ENCODE assay signal across 27 cellular contexts in the genomic region with DNA sequence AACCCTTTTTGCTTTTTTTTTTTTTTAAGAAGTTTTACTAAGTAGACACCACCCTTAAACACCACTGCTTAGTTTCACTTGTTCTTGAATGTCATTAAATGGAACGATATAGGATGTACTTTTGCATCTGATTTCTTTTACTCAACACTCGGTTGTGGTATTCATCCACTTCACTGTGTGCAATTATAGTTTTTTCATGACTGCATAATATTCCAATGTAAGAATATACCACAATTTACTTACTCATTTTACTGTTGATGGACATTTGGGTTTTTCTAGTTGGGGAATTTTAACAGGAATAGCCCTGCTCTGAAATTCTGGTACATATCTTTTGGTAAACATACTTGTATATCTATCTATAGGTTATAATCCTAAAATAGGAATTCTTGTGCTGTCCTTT.
"Had no signal": no experiment of that assay in that cellular context is flagged by ENCODE, and none has a peak within 500 bp of the region (broad histone marks: within the 10 kb centered on the region; RNA-seq: fewer than 3 reads in every experiment).

No MANE protein-coding gene starts in this region.

- ATAC-seq: stimulated activated effector memory CD8-positive, alpha-beta T cell treated with anti-CD3 and anti-CD28 coated beads, Interleukin-12 subunit alpha, Interleukin-12 subunit beta, amount 100 ng/mL, for 72 hours; stimulated activated memory B cell treated with anti-CD40 and anti-IgM and Interleukin-4, amounts not matched to agents 10 μg/mL and 1 μg/mL and 100 μg/mL, for 72 hours; stimulated activated naive B cell treated with anti-CD40 and anti-IgM and Interleukin-4, amounts not matched to agents 10 μg/mL and 1 μg/mL and 100 μg/mL, for 72 hours; stimulated activated naive CD8-positive, alpha-beta T cell treated with anti-CD3 and anti-CD28 coated beads, Interleukin-15, amount 100 ng/mL, for 72 hours; stimulated activated naive CD8-positive, alpha-beta T cell treated with anti-CD3 and anti-CD28 coated beads, Interleukin-15, Interleukin-2, amounts not matched to agents 100 U/mL and 50 U/mL, for 24 hours; upper lobe of right lung had no signal

- H3K27me3 ChIP-seq: stomach, suprapubic skin, testis, thyroid gland, tibial artery, tibial nerve, transverse colon, upper lobe of left lung, upper lobe of right lung, uterus, vagina had no signal

- H3K4me3 ChIP-seq: stomach, suprapubic skin, testis, thoracic aorta, thyroid gland, tibial artery, tibial nerve, transverse colon, upper lobe of left lung, upper lobe of right lung, uterus, vagina had no signal

- H3K36me3 ChIP-seq: suprapubic skin, thoracic aorta, thyroid gland, upper lobe of right lung, uterus, vagina had no signal

- DNase-seq: stimulated activated CD4-positive, alpha-beta T cell treated with anti-CD3 and anti-CD28 coated beads, Interleukin-2, amount 100 ng/mL, for 48 hours; stimulated activated CD4-positive, alpha-beta T cell treated with anti-CD3 and anti-CD28 coated beads, Interleukin-4, amount 100 ng/mL, for 1 hour; stimulated activated CD4-positive, alpha-beta T cell treated with anti-CD3 and anti-CD28 coated beads, Interleukin-4, amount 100 ng/mL, for 24 hours; stimulated activated CD4-positive, alpha-beta T cell treated with anti-CD3 and anti-CD28 coated beads, Interleukin-4, amount 100 ng/mL, for 4 hours; stimulated activated CD8-positive, alpha-beta memory T cell treated with anti-CD3 and anti-CD28 coated beads, Interleukin-4, amount 100 ng/mL, for 48 hours; stimulated activated naive B cell treated with anti-CD40 and anti-IgM and Interleukin-4, amounts not matched to agents 10 μg/mL and 1 μg/mL and 100 μg/mL, for 72 hours; stimulated activated naive CD4-positive, alpha-beta T cell; stimulated activated naive CD4-positive, alpha-beta T cell treated with Interleukin-2 at 50 U/mL for 16 hours; stimulated activated naive CD8-positive, alpha-beta T cell treated with anti-CD3 and anti-CD28 coated beads, Interleukin-15, amount 100 ng/mL, for 72 hours; stimulated activated naive CD8-positive, alpha-beta T cell treated with anti-CD3 and anti-CD28 coated beads, Interleukin-15, Interleukin-2, amounts not matched to agents 100 U/mL and 50 U/mL, for 24 hours; stomach; substantia nigra; testis; thyroid gland; tibial artery; transverse colon; trophoblast cell; upper lobe of left lung; upper lobe of right lung; uterus had no signal

- H3K4me1 ChIP-seq: stomach, suprapubic skin, testis, thyroid gland, tibial artery, tibial nerve, transverse colon, upper lobe of left lung, upper lobe of right lung, uterus, vagina had no signal

- H3K9me3 ChIP-seq: stomach, suprapubic skin, testis, thoracic aorta, thyroid gland, tibial artery, tibial nerve, transverse colon, upper lobe of left lung, upper lobe of right lung, uterus, vagina had no signal

- H3K27ac ChIP-seq: stomach, suprapubic skin, testis, thoracic aorta, thyroid gland, tibial artery, tibial nerve, transverse colon, upper lobe of left lung, upper lobe of right lung, uterus, vagina had no signal

- FAIRE-seq: urothelium cell line had no signal
